In the genomic region with DNA sequence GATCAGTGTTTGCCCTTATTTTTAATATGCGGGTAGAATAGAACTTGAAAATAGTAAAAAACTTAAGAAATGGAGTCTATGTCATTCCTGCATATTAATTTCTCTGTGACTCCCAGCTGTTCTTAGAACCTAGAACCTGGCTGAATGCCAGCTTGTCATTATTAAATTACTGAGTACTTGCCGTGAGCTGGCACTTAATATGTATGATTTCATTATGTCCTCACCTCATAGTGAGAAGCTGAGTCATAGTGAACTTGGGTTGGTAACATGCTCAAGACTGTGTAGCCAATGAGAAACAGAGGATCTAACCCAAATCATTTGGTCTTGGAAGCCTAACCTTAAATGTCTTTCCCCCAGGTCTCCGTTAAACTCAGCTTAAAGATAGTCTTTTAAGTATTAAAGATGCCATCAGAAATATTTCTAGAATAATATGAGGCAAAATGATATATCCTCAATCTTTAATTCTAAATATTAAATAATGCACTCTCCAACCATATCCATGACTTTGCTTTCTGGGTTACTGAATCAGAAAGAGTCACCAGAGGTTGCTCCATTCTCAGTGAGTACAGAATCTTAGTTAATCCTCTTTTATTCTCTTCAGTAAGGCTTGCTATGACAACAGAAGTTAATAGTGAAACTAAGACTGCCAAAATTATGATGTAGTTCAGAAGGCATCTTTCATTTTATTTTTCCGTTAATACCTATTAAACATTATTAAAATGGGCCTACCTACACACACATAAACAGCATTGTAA, we compare ENCODE assay signal across 13 cellular contexts. TPM values are rescaled to one million over a fixed set of nuclear protein-coding genes. Genes with fewer than 3 reads are reported as not detected.
DNase-seq lines count a peak whose midpoint lies in the region; ATAC-seq lines count a peak whose summit lies in the region.
"Had no signal": no experiment of that assay in that cellular context is flagged by ENCODE, and none has a peak within 500 bp of the region (broad histone marks: within the 10 kb centered on the region; RNA-seq: fewer than 3 reads in every experiment).

No MANE protein-coding gene starts in this region.

- POLR2A ChIA-PET in activated CD4-positive, alpha-beta T cell treated with anti-CD3 and anti-CD28 coated beads, Interleukin-2, amount 10 ng/mL, durations not matched to agents 7 days and 5 days (lab: Charles Lee): no interaction called here

- no peaks in the 10 kb centered on the region for H3K4me1 Mint-ChIP-seq in activated CD4-positive, alpha-beta T cell treated with anti-CD3 and anti-CD28 coated beads, Interleukin-2, amount 10 ng/mL, durations not matched to agents 7 days and 5 days
- H3K4me1 Mint-ChIP-seq: memory B cell; stimulated activated effector memory CD8-positive, alpha-beta T cell treated with anti-CD3 and anti-CD28 coated beads, Interleukin-12 subunit alpha, Interleukin-12 subunit beta, amount 100 ng/mL, for 72 hours had no signal

- ATAC-seq in left colon (no peak), left ventricle myocardium superior (no peak)
- ATAC-seq: stimulated activated effector memory CD8-positive, alpha-beta T cell treated with anti-CD3 and anti-CD28 coated beads, Interleukin-12 subunit alpha, Interleukin-12 subunit beta, amount 100 ng/mL, for 72 hours had no signal

- no peaks in the 10 kb centered on the region for H3K36me3 Mint-ChIP-seq in activated CD4-positive, alpha-beta T cell treated with anti-CD3 and anti-CD28 coated beads, Interleukin-2, amount 10 ng/mL, durations not matched to agents 7 days and 5 days (ENCODE audit: low read depth)
- H3K36me3 Mint-ChIP-seq: memory B cell; stimulated activated effector memory CD8-positive, alpha-beta T cell treated with anti-CD3 and anti-CD28 coated beads, Interleukin-12 subunit alpha, Interleukin-12 subunit beta, amount 100 ng/mL, for 72 hours had no signal

- intact Hi-C loops in left colon (cut with DNase I, micrococcal nuclease) (no loop called here), left ventricle myocardium superior (cut with micrococcal nuclease) (no loop called here)

- H3K27me3 Mint-ChIP-seq in activated CD4-positive, alpha-beta T cell treated with anti-CD3 and anti-CD28 coated beads, Interleukin-2, amount 10 ng/mL, durations not matched to agents 7 days and 5 days: no peaks in the 10 kb centered on the region
- H3K27me3 Mint-ChIP-seq: dendritic cell treated with granulocyte-macrophage colony-stimulating factor and Interleukin-4, amounts not matched to agents 40 ng/mL and 50 ng/mL, for 4 days; memory B cell had no signal

- H3K27ac Mint-ChIP-seq in activated CD4-positive, alpha-beta T cell treated with anti-CD3 and anti-CD28 coated beads, Interleukin-2, amount 10 ng/mL, durations not matched to agents 7 days and 5 days: no peak overlapping the region
- H3K27ac Mint-ChIP-seq: activated T-helper 2 cell treated with anti-CD3 and anti-CD28 coated beads, Interferon-gamma antibody, Interleukin-2, Interleukin-4, amounts not matched to agents 10 μg/mL and 5 μg/mL and 100 μg/mL, durations not matched to agents 14 hours and 24 hours and 36 hours; dendritic cell treated with granulocyte-macrophage colony-stimulating factor and Interleukin-4, amounts not matched to agents 40 ng/mL and 50 ng/mL, for 4 days; memory B cell; stimulated activated effector memory CD8-positive, alpha-beta T cell treated with anti-CD3 and anti-CD28 coated beads, Interleukin-12 subunit alpha, Interleukin-12 subunit beta, amount 100 ng/mL, for 72 hours had no signal

- H3K4me3 Mint-ChIP-seq in activated CD4-positive, alpha-beta T cell treated with anti-CD3 and anti-CD28 coated beads, Interleukin-2, amount 10 ng/mL, durations not matched to agents 7 days and 5 days: no peak overlapping the region
- H3K4me3 Mint-ChIP-seq: dendritic cell treated with granulocyte-macrophage colony-stimulating factor and Interleukin-4, amounts not matched to agents 40 ng/mL and 50 ng/mL, for 4 days; memory B cell; stimulated activated effector memory CD8-positive, alpha-beta T cell treated with anti-CD3 and anti-CD28 coated beads, Interleukin-12 subunit alpha, Interleukin-12 subunit beta, amount 100 ng/mL, for 72 hours had no signal

- CTCF ChIA-PET in activated CD4-positive, alpha-beta T cell treated with anti-CD3 and anti-CD28 coated beads, Interleukin-2, amount 10 ng/mL, durations not matched to agents 7 days and 5 days (lab: Charles Lee): no interaction called here

- DNase-seq in A172 (ENCODE audit: low spot score) (peak; percentile 2), HPDE6-E6E7 (ENCODE audit: extremely low spot score) (peak; percentile 16), amniotic epithelial cell (ENCODE audit: low read depth) (peak; percentile 58), fibroblast of the conjunctiva (ENCODE audit: low read depth) (peak; percentile 9), NCI-H2227 treated with DMSO at 0.1 percent for 48 hours (lab: John Stamatoyannopoulos, UW) (no peak), left colon (no peak), left ventricle myocardium superior (no peak)
- DNase-seq in activated CD4-positive, alpha-beta T cell treated with anti-CD3 and anti-CD28 coated beads, Interleukin-2, amount 10 ng/mL, durations not matched to agents 7 days and 5 days: no peak
- DNase-seq: NCI-H2171 treated with DMSO at 0.1 percent for 48 hours had no signal

- H3K9me3 Mint-ChIP-seq in activated CD4-positive, alpha-beta T cell treated with anti-CD3 and anti-CD28 coated beads, Interleukin-2, amount 10 ng/mL, durations not matched to agents 7 days and 5 days: peaks cover 4% of the 10 kb centered on the region
- H3K9me3 Mint-ChIP-seq: activated T-helper 2 cell treated with anti-CD3 and anti-CD28 coated beads, Interferon-gamma antibody, Interleukin-2, Interleukin-4, amounts not matched to agents 10 μg/mL and 5 μg/mL and 100 μg/mL, durations not matched to agents 14 hours and 24 hours and 36 hours had no signal

RNA-seq across cellular contexts. Expression of a gene that starts 58.6 kb away (rescaled TPM):
- 0.02 TPM in 1 of 2 replicates, not detected in the other for total RNA-seq in A172 (2014; rRNA removed; shearing (Covaris generic))
- not detected for total RNA-seq in activated CD4-positive, alpha-beta T cell treated with anti-CD3 and anti-CD28 coated beads, Interleukin-2, amount 10 ng/mL, durations not matched to agents 7 days and 5 days
- total RNA-seq in left colon: 1 to 10 TPM; 1.9 to 2.4 TPM
- total RNA-seq in left ventricle myocardium superior: 0.74 TPM
- total RNA-seq: activated T-helper 2 cell treated with anti-CD3 and anti-CD28 coated beads, Interferon-gamma antibody, Interleukin-2, Interleukin-4, amounts not matched to agents 10 μg/mL and 5 μg/mL and 100 μg/mL, durations not matched to agents 14 hours and 24 hours and 36 hours had no signal

Comparison
In these comparisons a context has a peak if more than half of its experiments do, and no peak if none do; other contexts are left out.
1. DNase-seq: peak in A172 (single experiment), HPDE6-E6E7 (single experiment), amniotic epithelial cell (single experiment) and fibroblast of the conjunctiva (single experiment); none in NCI-H2227 treated with DMSO at 0.1 percent for 48 hours (single experiment), activated CD4-positive, alpha-beta T cell treated with anti-CD3 and anti-CD28 coated beads, Interleukin-2, amount 10 ng/mL, durations not matched to agents 7 days and 5 days (single experiment), left colon (0 of 2) and left ventricle myocardium superior (single experiment).